In the genomic region with DNA sequence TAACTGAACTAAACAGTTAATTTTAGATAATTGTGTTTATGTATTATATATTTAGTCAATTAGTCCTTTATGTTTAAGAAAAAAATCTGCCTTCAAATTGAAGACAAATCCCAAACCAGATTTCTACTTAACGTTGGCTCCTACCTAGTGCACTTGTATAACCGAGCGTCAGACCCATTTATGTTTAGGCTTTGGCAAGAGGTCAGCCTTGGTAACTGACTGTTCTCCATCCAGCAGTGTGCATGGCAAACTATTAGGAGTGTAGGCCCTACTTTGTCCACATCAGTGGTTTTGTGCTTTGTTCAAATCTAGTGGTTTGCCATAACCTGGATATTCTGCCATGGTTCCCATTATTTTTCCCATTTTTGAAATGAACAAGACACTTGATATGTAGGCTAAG, we compare ENCODE assay signal across 3 cellular contexts.
"Had no signal": no experiment of that assay in that cellular context is flagged by ENCODE, and none has a peak within 500 bp of the region (broad histone marks: within the 10 kb centered on the region; RNA-seq: fewer than 3 reads in every experiment).

No MANE protein-coding gene starts in this region.

- DNase-seq: GDM1, GF-D8 had no signal

- H3K4me3 ChIP-seq: GM12878 had no signal

- ATAC-seq: GM12878 had no signal
